Comparison of ENCODE assay signal across 18 cellular contexts in the genomic region with DNA sequence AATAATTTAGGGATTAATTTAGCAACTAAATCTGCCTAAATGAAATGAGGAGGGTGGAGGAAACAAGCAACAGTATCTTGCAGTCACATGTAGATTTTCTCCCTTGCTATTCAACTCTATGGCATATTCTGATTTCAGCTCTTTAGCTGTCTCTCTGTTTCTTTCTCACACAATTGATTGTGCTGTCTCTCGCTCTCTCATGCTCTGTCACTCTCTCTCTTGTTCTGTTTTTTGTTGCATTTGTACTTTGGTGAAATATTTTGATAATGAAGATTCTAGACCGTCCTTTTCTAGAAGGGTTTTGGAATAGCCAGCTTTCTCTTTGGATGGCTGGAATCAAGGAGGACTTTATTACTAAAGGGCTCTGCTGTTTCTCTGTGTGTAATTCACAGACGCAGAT.
"Had no signal": no experiment of that assay in that cellular context is flagged by ENCODE, and none has a peak within 500 bp of the region (broad histone marks: within the 10 kb centered on the region; RNA-seq: fewer than 3 reads in every experiment).

No MANE protein-coding gene starts in this region.

- H3K36me3 ChIP-seq: neutrophil, suprapubic skin had no signal

- H3K27ac ChIP-seq: coronary artery, foreskin keratinocyte, neutrophil, suprapubic skin had no signal

- DNase-seq: activated CD4-positive, alpha-beta memory T cell treated with anti-CD3 and anti-CD28 coated beads for 36 hours; activated CD4-positive, alpha-beta T cell treated with anti-CD3 and anti-CD28 coated beads for 1 hour; activated CD8-positive, alpha-beta memory T cell treated with anti-CD3 and anti-CD28 coated beads, Interleukin-2, amount 10 ng/mL, durations not matched to agents 7 days and 5 days; activated effector memory CD4-positive, alpha-beta T cell treated with Interleukin-2 at 50 U/mL for 16 hours; activated T-cell treated with anti-CD3 and anti-CD28 coated beads, Interleukin-2, amount 50 U/mL, for 1 hour; central memory CD4-positive, alpha-beta T cell; effector CD4-positive, alpha-beta T cell; foreskin keratinocyte; islet precursor cell; naive B cell; posterior cingulate gyrus; stimulated activated CD4-positive, alpha-beta T cell treated with anti-CD3 and anti-CD28 coated beads, Interleukin-4, amount 100 ng/mL, for 1 hour; stimulated activated naive CD4-positive, alpha-beta T cell; trophoblast cell had no signal

- H3K4me3 ChIP-seq: coronary artery, lung, suprapubic skin had no signal

- H3K27me3 ChIP-seq: foreskin keratinocyte, neutrophil, suprapubic skin had no signal

- ATAC-seq: activated CD8-positive, alpha-beta memory T cell treated with anti-CD3 and anti-CD28 coated beads, Interleukin-2, amount 10 ng/mL, durations not matched to agents 7 days and 5 days; foreskin keratinocyte had no signal

- H3K9me3 ChIP-seq: neutrophil, suprapubic skin had no signal
